8 cellular contexts compared by ENCODE assay signal in the genomic region with DNA sequence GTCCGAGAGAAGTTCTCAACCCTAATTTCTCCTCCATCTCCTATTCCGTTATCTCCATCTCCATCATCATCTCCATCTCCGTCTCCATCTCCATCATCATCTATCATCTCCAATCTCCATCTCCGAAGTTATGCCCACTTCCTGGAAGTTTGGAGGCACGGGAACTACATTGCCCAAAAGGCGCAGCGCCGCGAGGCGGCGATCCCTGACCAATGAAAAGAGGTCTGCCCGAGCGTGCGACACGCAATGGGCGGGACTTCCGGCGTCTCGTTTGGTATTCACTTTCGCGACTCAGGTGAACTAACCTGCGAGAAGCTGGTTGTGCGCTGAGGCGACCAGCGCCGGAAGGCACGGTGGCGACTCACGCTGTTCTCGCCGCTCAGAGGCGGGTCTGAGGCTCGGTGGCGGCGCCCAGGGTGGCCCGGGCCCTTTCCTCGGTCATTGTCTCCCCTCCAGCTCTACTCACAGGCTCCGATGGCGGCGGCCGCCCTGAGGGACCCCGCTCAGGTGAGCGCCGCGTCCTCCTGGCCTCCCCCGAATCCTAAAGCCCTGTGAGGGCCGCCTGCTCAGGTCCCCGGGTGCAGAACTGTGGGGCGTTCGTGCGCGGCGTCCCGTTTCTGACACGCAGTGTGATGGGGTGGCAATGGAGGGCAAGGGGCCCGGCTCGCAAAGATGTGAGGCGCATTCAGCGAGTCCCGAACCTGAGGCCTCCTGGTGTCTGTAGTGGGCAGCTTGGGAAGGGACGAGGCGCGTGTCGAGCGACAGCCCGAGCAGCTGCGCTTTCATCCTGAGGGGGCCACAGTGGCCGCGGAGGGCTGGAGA. TPM values are rescaled to one million over a fixed set of nuclear protein-coding genes. Genes with fewer than 3 reads are reported as not detected.
DNase-seq lines count a peak whose midpoint lies in the region; ATAC-seq, FAIRE-seq and TF ChIP-seq lines count a peak whose summit lies in the region.
"Not testable (repeated sequence)": the region's sequence is repeated elsewhere in the genome, so short reads cannot be mapped to it uniquely, and the experiment has no call there.

A gene (plus strand): TSS at position 274 of the 822 bp plus-strand sequence. CDS start 201 bp downstream, at position 475.

- peaks cover 14% of the 10 kb centered on the region; the same call in 1 of the 2 replicates for H3K9me3 ChIP-seq in Caco-2
- H3K9me3 ChIP-seq in mesodermal cell (ENCODE audit: control insufficient read depth, low read length) = not testable (repeated sequence)

- 3 to 4% methylated on average over 35 to 38 of the region's 69 CpGs for WGBS in mesodermal cell (ENCODE audit: insufficient coverage in 2 of 2), 2 experiments

- H3K27ac Mint-ChIP-seq in Caco-2 (ENCODE audit: unreplicated experiment) = peak within 1 kb of the TSS; percentile 62
- peak within 1 kb of the TSS; percentile 64 for H3K27ac Mint-ChIP-seq in activated CD8-positive, alpha-beta memory T cell treated with anti-CD3 and anti-CD28 coated beads, Interleukin-2, amount 10 ng/mL, durations not matched to agents 7 days and 5 days

- peak within 1 kb of the TSS; percentile 96 for H3K4me3 ChIP-seq in Caco-2 (ENCODE audit: low read depth, low read length)
- H3K4me3 ChIP-seq in mesodermal cell (ENCODE audit: extremely low read depth, insufficient read depth, low read length, poor library complexity, severe bottlenecking) = peak within 1 kb of the TSS; percentile 82

- not testable (repeated sequence) for H3K36me3 ChIP-seq in Caco-2 (ENCODE audit: control insufficient read depth, insufficient read depth, low read length)
- peaks cover 26% of the 10 kb centered on the region for H3K36me3 ChIP-seq in mesodermal cell (ENCODE audit: control insufficient read depth, insufficient read depth, low read length)

- not testable (repeated sequence) for H3K27ac ChIP-seq in mesodermal cell (ENCODE audit: low read depth, low read length, severe bottlenecking)

- peaks cover 32% of the 10 kb centered on the region for H3K36me3 Mint-ChIP-seq in Caco-2 (ENCODE audit: insufficient read depth, unreplicated experiment)
- peaks cover 48% of the 10 kb centered on the region for H3K36me3 Mint-ChIP-seq in activated CD8-positive, alpha-beta memory T cell treated with anti-CD3 and anti-CD28 coated beads, Interleukin-2, amount 10 ng/mL, durations not matched to agents 7 days and 5 days

- peak; percentile 91 for ATAC-seq in GM21367 (IDR thresholded peaks at IDR 0.05; ENCODE audit: unreplicated experiment)
- peak; percentile 97 for ATAC-seq in activated CD8-positive, alpha-beta memory T cell treated with anti-CD3 and anti-CD28 coated beads, Interleukin-2, amount 10 ng/mL, durations not matched to agents 7 days and 5 days

- not testable (repeated sequence) for H3K27me3 Mint-ChIP-seq in Caco-2 (ENCODE audit: insufficient read depth, unreplicated experiment); activated CD8-positive, alpha-beta memory T cell treated with anti-CD3 and anti-CD28 coated beads, Interleukin-2, amount 10 ng/mL, durations not matched to agents 7 days and 5 days

- not testable (repeated sequence) for H3K4me1 Mint-ChIP-seq in Caco-2 (ENCODE audit: low read depth, unreplicated experiment)
- peaks cover 12% of the 10 kb centered on the region for H3K4me1 Mint-ChIP-seq in activated CD8-positive, alpha-beta memory T cell treated with anti-CD3 and anti-CD28 coated beads, Interleukin-2, amount 10 ng/mL, durations not matched to agents 7 days and 5 days

- TF ChIP-seq CTCF in Caco-2 (IDR thresholded peaks at IDR 0.05; ENCODE audit: insufficient read depth in 1 of 2, low read depth in 1 of 2, low read length in 1 of 2, severe bottlenecking in 1 of 2, unreplicated experiment in 1 of 2) = not testable (repeated sequence)

- peak; percentile 96 for DNase-seq in Caco-2
- peak; percentile 92 for DNase-seq in HTR-8/SVneo (ENCODE audit: insufficient read length, low spot score)
- DNase-seq in NOMO-1 treated with DMSO at 0.1 percent for 48 hours (lab: John Stamatoyannopoulos, UW; ENCODE audit: unreplicated experiment) = peak; percentile 71
- DNase-seq in activated CD8-positive, alpha-beta memory T cell treated with anti-CD3 and anti-CD28 coated beads, Interleukin-2, amount 10 ng/mL, durations not matched to agents 7 days and 5 days = peak; percentile 94
- peak; percentile 93 for DNase-seq in stimulated activated CD8-positive, alpha-beta memory T cell treated with anti-CD3 and anti-CD28 coated beads, Interleukin-15, amount 100 ng/mL, for 1 hour (ENCODE audit: low read depth)

- intact Hi-C loops in Caco-2 (cut with micrococcal nuclease; ENCODE audit: unreplicated experiment) = loop anchor here (1.0 kb wide), 1 partner anchor 52 kb away; a partner anchor contains a TSS

- peak within 1 kb of the TSS; percentile 40 for H3K4me3 Mint-ChIP-seq in Caco-2 (ENCODE audit: unreplicated experiment)
- peak within 1 kb of the TSS; percentile 62 for H3K4me3 Mint-ChIP-seq in activated CD8-positive, alpha-beta memory T cell treated with anti-CD3 and anti-CD28 coated beads, Interleukin-2, amount 10 ng/mL, durations not matched to agents 7 days and 5 days

- BruUV-seq in Caco-2 (replicated peaks; lab: Mats Ljungman, UMichigan) = not testable (repeated sequence)

- peak; percentile 93 for FAIRE-seq in HTR-8/SVneo (lab: Jason Lieb, UNC)
- FAIRE-seq in endometrium (lab: Jason Lieb, UNC) = peak; percentile 72

- H3K9me3 Mint-ChIP-seq in Caco-2 (ENCODE audit: unreplicated experiment) = peaks cover 30% of the 10 kb centered on the region
- H3K9me3 Mint-ChIP-seq in activated CD8-positive, alpha-beta memory T cell treated with anti-CD3 and anti-CD28 coated beads, Interleukin-2, amount 10 ng/mL, durations not matched to agents 7 days and 5 days (ENCODE audit: low read depth) = peaks cover 17% of the 10 kb centered on the region

- CTCF ChIA-PET in Caco-2 (lab: Charles Lee) = interaction anchor here (0.9 kb wide), 1 partner anchor 10 kb away, joined by 5 read pairs; a partner anchor contains a TSS
- CTCF ChIA-PET in activated CD8-positive, alpha-beta memory T cell treated with anti-CD3 and anti-CD28 coated beads, Interleukin-2, amount 10 ng/mL, durations not matched to agents 7 days and 5 days (lab: Charles Lee) = interaction anchor here (1.0 to 1.2 kb wide), 3 partner anchors 9 to 10 kb away, joined by 3 to 5 read pairs (median 5); a partner anchor contains a TSS

- POLR2A ChIA-PET in Caco-2 (lab: Charles Lee) = interaction anchor here (0.6 to 1.4 kb wide), 3 partner anchors 12 to 194 kb away, joined by 4 to 11 read pairs (median 6); a partner anchor contains a TSS

- not testable (repeated sequence) for H3K27me3 ChIP-seq in Caco-2 (replicated peaks; ENCODE audit: control insufficient read depth, insufficient read depth, low read length)

- H3K4me1 ChIP-seq in Caco-2; mesodermal cell (ENCODE audit: control insufficient read depth, insufficient read depth, low read length, poor library complexity, severe bottlenecking): not testable (repeated sequence)

RNA-seq across cellular contexts. Expression of the gene that starts here (rescaled TPM):
- total RNA-seq in Caco-2 (2022) = 13.6 and 16.9 TPM in 2 replicates
- 10 to 100 TPM; 10.1 to 10.5 TPM for total RNA-seq in activated CD8-positive, alpha-beta memory T cell treated with anti-CD3 and anti-CD28 coated beads, Interleukin-2, amount 10 ng/mL, durations not matched to agents 7 days and 5 days
- 9.4 TPM for polyA plus RNA-seq in mesodermal cell (2013, experiment 1 of 2)
- 10.0 TPM for polyA plus RNA-seq in mesodermal cell (2013, experiment 2 of 2)
